In the genomic region with DNA sequence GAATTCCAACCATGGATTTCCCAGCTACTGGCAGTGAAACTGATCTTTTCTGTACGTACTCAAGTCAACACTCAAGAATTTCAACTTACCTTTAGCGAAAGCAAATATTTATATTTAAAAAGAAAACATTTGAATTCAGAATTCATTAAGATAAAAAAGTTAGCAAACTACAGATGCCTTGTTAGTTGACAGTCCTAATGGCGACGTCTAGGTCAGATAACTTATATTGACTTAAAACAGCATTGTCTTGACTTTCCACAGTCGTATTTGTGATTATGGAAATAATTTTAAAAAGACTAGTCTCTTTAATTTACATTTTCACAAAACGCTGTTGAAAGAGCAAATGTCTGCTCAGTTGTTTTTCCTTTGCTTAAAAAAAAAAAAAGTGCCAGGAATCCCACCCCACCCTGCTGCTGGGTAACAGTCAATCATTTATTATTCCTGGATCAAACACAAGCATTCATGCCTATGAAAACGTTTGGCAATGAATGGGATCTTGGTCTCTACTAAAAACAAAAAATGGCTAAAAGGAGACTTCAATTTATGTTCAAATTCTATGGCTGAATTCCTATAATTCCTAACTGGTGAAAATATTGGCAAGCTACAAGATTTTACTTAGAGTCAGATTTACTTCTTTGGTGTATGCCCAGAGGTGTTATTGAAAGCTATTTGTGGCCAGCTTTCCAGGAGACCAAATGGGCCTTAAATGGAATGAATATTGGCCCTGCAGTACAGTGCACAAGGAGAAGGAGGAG, we compare ENCODE assay signal across 1 cellular context.
TF ChIP-seq lines count a peak whose summit lies in the region.

No MANE protein-coding gene starts in this region.

TF ChIP-seq in SK-N-SH, 30 proteins besides CTCF, POLR2A, EP300 and RAD21 (continued from another document):
- TF ChIP-seq PBX3 (IDR thresholded peaks at IDR 0.05) (peak; percentile 58), JUND (IDR thresholded peaks at IDR 0.05) (0 out of 2 replicates have a peak, but pooled peaks have one; percentile 45), NFIC (IDR thresholded peaks at IDR 0.05; ENCODE audit: borderline replicate concordance) (peak; percentile 77; the same call in 1 of the 2 replicates), FOXJ3 (CRISPR knock-in tag; IDR thresholded peaks at IDR 0.05) (no peak)
